1 cellular context compared by ENCODE assay signal in genomic region chr9:117415584-117415937, GRCh38.
TF ChIP-seq lines count a peak whose summit lies in the region.

No MANE protein-coding gene starts in this region.

TF ChIP-seq in H1, 55 proteins besides CTCF, POLR2A, EP300 and RAD21:
- TF ChIP-seq ATF2 (IDR thresholded peaks at IDR 0.05; ENCODE audit: low read length) = no peak
- no peak for TF ChIP-seq EGR1 (IDR thresholded peaks at IDR 0.05; ENCODE audit: borderline replicate concordance, low read depth, low read length)
- no peak for TF ChIP-seq ATF3 (IDR thresholded peaks at IDR 0.05; ENCODE audit: insufficient read depth, low read depth, low read length)
- TF ChIP-seq E2F6 (IDR thresholded peaks at IDR 0.05) = 0 out of 2 replicates have a peak, but pooled peaks have one; percentile 3
- TF ChIP-seq SIRT6 (IDR thresholded peaks at IDR 0.05; ENCODE audit: low read length) = no peak
- 0 out of 2 replicates have a peak, but pooled peaks have one; percentile 1 for TF ChIP-seq TEAD4 (IDR thresholded peaks at IDR 0.05; ENCODE audit: low read depth, low read length)
- no peak for TF ChIP-seq NANOG (IDR thresholded peaks at IDR 0.05; ENCODE audit: insufficient read depth, low read depth, low read length, poor library complexity, severe bottlenecking)
- no peak for TF ChIP-seq KDM4A (IDR thresholded peaks at IDR 0.05; ENCODE audit: low read depth, low read length, severe bottlenecking)
- TF ChIP-seq ZNF274 (IDR thresholded peaks at IDR 0.05; ENCODE audit: borderline replicate concordance, extremely low read depth, low read length) = no peak
- TF ChIP-seq TBP (IDR thresholded peaks at IDR 0.05; ENCODE audit: low read depth, low read length) = no peak
- no peak for TF ChIP-seq KDM1A (IDR thresholded peaks at IDR 0.05; ENCODE audit: borderline replicate concordance, low read length)
- TF ChIP-seq PHF8 (conservative IDR thresholded peaks at IDR 0.05; ENCODE audit: low read depth, low read length) = no peak
- no peak for TF ChIP-seq CREB1 (IDR thresholded peaks at IDR 0.05)
- TF ChIP-seq CTBP2 (IDR thresholded peaks at IDR 0.05; ENCODE audit: borderline replicate concordance, insufficient read depth, insufficient read length, low read length) = no peak
- TF ChIP-seq RXRA (IDR thresholded peaks at IDR 0.05; ENCODE audit: insufficient read depth, low read depth, low read length) = no peak
- TF ChIP-seq EZH2 (IDR thresholded peaks at IDR 0.05; ENCODE audit: low read depth, low read length, severe bottlenecking) = no peak
- TF ChIP-seq RBBP5 (IDR thresholded peaks at IDR 0.05; ENCODE audit: borderline replicate concordance, low read depth, low read length) = no peak
- no peak for TF ChIP-seq SP1 (IDR thresholded peaks at IDR 0.05; ENCODE audit: low read depth, low read length)
- no peak for TF ChIP-seq CBX5 (IDR thresholded peaks at IDR 0.05; ENCODE audit: low read depth, low read length)
- no peak for TF ChIP-seq FOSL1 (IDR thresholded peaks at IDR 0.05; ENCODE audit: insufficient read depth, low read depth, low read length)
- no peak for TF ChIP-seq SP4 (IDR thresholded peaks at IDR 0.05; ENCODE audit: low read length)
- no peak for TF ChIP-seq TAF1 (IDR thresholded peaks at IDR 0.05; ENCODE audit: low read depth, low read length)
- 0 out of 4 replicates have a peak, but pooled peaks of 1 of the 2 experiments have one; percentile 48 for TF ChIP-seq HDAC2 (IDR thresholded peaks at IDR 0.05; ENCODE audit: borderline replicate concordance in 1 of 2, low read depth in 2 of 2, low read length in 2 of 2)
- no peak for TF ChIP-seq CBX8 (IDR thresholded peaks at IDR 0.05; ENCODE audit: borderline replicate concordance, low read depth, low read length)
- no peak for TF ChIP-seq BACH1 (IDR thresholded peaks at IDR 0.05; ENCODE audit: low read length)
- no peak for TF ChIP-seq RFX5 (IDR thresholded peaks at IDR 0.05; ENCODE audit: borderline replicate concordance, low read depth, low read length)
- TF ChIP-seq TCF12 (IDR thresholded peaks at IDR 0.05; ENCODE audit: low read depth, low read length) = no peak
- no peak for TF ChIP-seq SIN3A (conservative IDR thresholded peaks at IDR 0.05 in 1 of 2, IDR thresholded peaks at IDR 0.05 in 1 of 2; ENCODE audit: low read depth in 1 of 2, low read length in 2 of 2)
- TF ChIP-seq HDAC6 (IDR thresholded peaks at IDR 0.05; ENCODE audit: low read depth, low read length) = no peak
- TF ChIP-seq, protein P1, sequence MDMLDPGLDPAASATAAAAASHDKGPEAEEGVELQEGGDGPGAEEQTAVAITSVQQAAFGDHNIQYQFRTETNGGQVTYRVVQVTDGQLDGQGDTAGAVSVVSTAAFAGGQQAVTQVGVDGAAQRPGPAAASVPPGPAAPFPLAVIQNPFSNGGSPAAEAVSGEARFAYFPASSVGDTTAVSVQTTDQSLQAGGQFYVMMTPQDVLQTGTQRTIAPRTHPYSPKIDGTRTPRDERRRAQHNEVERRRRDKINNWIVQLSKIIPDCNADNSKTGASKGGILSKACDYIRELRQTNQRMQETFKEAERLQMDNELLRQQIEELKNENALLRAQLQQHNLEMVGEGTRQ (IDR thresholded peaks at IDR 0.05; ENCODE audit: low read length) = no peak
- peak; percentile 36 for TF ChIP-seq RNF2 (IDR thresholded peaks at IDR 0.05; ENCODE audit: borderline replicate concordance, low read depth, low read length, missing control alignments, poor library complexity, severe bottlenecking)
- TF ChIP-seq CHD2 (IDR thresholded peaks at IDR 0.05; ENCODE audit: low read length) = no peak
- TF ChIP-seq MAX (IDR thresholded peaks at IDR 0.05) = 0 out of 2 replicates have a peak, but pooled peaks have one; percentile 41
- TF ChIP-seq BRCA1 (IDR thresholded peaks at IDR 0.05; ENCODE audit: low read depth, low read length) = no peak
- no peak for TF ChIP-seq KDM5A (IDR thresholded peaks at IDR 0.05; ENCODE audit: low read length)
- TF ChIP-seq, protein P2, sequence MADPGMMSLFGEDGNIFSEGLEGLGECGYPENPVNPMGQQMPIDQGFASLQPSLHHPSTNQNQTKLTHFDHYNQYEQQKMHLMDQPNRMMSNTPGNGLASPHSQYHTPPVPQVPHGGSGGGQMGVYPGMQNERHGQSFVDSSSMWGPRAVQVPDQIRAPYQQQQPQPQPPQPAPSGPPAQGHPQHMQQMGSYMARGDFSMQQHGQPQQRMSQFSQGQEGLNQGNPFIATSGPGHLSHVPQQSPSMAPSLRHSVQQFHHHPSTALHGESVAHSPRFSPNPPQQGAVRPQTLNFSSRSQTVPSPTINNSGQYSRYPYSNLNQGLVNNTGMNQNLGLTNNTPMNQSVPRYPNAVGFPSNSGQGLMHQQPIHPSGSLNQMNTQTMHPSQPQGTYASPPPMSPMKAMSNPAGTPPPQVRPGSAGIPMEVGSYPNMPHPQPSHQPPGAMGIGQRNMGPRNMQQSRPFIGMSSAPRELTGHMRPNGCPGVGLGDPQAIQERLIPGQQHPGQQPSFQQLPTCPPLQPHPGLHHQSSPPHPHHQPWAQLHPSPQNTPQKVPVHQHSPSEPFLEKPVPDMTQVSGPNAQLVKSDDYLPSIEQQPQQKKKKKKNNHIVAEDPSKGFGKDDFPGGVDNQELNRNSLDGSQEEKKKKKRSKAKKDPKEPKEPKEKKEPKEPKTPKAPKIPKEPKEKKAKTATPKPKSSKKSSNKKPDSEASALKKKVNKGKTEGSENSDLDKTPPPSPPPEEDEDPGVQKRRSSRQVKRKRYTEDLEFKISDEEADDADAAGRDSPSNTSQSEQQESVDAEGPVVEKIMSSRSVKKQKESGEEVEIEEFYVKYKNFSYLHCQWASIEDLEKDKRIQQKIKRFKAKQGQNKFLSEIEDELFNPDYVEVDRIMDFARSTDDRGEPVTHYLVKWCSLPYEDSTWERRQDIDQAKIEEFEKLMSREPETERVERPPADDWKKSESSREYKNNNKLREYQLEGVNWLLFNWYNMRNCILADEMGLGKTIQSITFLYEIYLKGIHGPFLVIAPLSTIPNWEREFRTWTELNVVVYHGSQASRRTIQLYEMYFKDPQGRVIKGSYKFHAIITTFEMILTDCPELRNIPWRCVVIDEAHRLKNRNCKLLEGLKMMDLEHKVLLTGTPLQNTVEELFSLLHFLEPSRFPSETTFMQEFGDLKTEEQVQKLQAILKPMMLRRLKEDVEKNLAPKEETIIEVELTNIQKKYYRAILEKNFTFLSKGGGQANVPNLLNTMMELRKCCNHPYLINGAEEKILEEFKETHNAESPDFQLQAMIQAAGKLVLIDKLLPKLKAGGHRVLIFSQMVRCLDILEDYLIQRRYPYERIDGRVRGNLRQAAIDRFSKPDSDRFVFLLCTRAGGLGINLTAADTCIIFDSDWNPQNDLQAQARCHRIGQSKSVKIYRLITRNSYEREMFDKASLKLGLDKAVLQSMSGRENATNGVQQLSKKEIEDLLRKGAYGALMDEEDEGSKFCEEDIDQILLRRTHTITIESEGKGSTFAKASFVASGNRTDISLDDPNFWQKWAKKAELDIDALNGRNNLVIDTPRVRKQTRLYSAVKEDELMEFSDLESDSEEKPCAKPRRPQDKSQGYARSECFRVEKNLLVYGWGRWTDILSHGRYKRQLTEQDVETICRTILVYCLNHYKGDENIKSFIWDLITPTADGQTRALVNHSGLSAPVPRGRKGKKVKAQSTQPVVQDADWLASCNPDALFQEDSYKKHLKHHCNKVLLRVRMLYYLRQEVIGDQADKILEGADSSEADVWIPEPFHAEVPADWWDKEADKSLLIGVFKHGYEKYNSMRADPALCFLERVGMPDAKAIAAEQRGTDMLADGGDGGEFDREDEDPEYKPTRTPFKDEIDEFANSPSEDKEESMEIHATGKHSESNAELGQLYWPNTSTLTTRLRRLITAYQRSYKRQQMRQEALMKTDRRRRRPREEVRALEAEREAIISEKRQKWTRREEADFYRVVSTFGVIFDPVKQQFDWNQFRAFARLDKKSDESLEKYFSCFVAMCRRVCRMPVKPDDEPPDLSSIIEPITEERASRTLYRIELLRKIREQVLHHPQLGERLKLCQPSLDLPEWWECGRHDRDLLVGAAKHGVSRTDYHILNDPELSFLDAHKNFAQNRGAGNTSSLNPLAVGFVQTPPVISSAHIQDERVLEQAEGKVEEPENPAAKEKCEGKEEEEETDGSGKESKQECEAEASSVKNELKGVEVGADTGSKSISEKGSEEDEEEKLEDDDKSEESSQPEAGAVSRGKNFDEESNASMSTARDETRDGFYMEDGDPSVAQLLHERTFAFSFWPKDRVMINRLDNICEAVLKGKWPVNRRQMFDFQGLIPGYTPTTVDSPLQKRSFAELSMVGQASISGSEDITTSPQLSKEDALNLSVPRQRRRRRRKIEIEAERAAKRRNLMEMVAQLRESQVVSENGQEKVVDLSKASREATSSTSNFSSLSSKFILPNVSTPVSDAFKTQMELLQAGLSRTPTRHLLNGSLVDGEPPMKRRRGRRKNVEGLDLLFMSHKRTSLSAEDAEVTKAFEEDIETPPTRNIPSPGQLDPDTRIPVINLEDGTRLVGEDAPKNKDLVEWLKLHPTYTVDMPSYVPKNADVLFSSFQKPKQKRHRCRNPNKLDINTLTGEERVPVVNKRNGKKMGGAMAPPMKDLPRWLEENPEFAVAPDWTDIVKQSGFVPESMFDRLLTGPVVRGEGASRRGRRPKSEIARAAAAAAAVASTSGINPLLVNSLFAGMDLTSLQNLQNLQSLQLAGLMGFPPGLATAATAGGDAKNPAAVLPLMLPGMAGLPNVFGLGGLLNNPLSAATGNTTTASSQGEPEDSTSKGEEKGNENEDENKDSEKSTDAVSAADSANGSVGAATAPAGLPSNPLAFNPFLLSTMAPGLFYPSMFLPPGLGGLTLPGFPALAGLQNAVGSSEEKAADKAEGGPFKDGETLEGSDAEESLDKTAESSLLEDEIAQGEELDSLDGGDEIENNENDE (IDR thresholded peaks at IDR 0.05; ENCODE audit: insufficient replicate concordance, low read length) = no peak
- TF ChIP-seq SUZ12 (IDR thresholded peaks at IDR 0.05; ENCODE audit: low read length) = 0 out of 2 replicates have a peak, but pooled peaks have one; percentile 18
- TF ChIP-seq JUN (IDR thresholded peaks at IDR 0.05; ENCODE audit: low read depth, low read length) = no peak
- TF ChIP-seq SP2 (IDR thresholded peaks at IDR 0.05; ENCODE audit: low read length) = no peak
- TF ChIP-seq POLR2AphosphoS5 (IDR thresholded peaks at IDR 0.05; ENCODE audit: low read depth, low read length) = peak; percentile 41; the same call in 1 of the 2 replicates
- TF ChIP-seq GABPA (IDR thresholded peaks at IDR 0.05; ENCODE audit: borderline replicate concordance, insufficient read depth, low read length) = no peak
